Comparison of ENCODE assay signal across 1 cellular context in the genomic region with DNA sequence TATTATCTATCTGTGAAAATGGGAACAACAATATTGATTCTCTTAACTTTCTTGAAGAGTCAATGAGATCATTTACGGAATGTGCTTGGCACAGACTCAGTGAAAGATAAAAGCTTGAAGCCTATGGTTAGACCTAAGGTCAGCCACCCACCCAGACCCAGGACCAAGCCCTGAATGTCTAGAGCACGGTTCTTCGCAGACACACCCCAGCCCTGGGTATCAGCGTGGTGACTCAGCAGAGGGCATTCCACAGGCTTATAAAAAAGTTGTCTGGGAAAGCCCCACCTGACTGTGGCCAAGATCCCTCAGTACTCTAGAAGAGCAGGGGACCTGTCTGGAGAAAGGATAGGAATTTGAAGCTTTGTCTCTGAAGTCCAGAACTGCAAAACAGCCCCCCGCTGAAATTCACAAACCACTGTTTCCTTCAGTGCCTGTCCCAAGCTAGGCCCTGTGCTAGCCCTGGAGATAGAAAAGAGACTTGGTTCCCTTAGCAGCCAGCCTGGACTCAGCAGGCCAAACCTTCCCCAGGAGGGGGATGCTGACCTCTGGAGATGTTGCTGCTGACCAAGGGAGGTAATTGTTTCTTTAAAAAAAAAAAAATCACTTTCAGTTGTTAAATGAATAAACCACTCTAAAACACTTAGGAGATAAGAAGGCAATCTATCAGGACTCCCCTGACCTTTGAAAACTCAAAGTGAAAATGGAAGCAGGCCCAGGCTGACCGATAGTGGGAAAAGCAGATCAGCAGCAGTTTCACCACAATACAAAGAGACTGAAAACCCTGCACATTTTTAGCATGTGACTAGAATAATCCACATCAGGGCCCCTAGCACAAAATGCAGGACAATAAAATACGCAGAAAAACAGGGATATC.
A peak's percentile ranks its signal among the peaks of the same experiment; 100 is the strongest.
TF ChIP-seq lines count a peak whose summit lies in the region.

No MANE protein-coding gene starts in this region.

TF ChIP-seq in GM12878, 131 proteins besides CTCF, POLR2A, EP300 and RAD21 (continued from another document and continues in another):
- no peak for TF ChIP-seq ASH2L (IDR thresholded peaks at IDR 0.05; ENCODE audit: borderline replicate concordance, low read depth)
- TF ChIP-seq RAD51 (IDR thresholded peaks at IDR 0.05): peak; percentile 61
- TF ChIP-seq RBBP5 (conservative IDR thresholded peaks at IDR 0.05): no peak
- no peak for TF ChIP-seq SUZ12 (IDR thresholded peaks at IDR 0.05; ENCODE audit: unreplicated experiment)
- peak in 1 of 2 experiments; percentile 68; a peak in 1 of 4 replicates for TF ChIP-seq SRF (IDR thresholded peaks at IDR 0.05; ENCODE audit: low read depth in 2 of 2, low read length in 2 of 2)
- no peak for TF ChIP-seq EGR1 (IDR thresholded peaks at IDR 0.05; ENCODE audit: borderline replicate concordance in 1 of 2, low read depth in 2 of 2, low read length in 2 of 2)
- no peak for TF ChIP-seq POLR2AphosphoS5 (IDR thresholded peaks at IDR 0.05; ENCODE audit: low read length)
- TF ChIP-seq, protein P1, sequence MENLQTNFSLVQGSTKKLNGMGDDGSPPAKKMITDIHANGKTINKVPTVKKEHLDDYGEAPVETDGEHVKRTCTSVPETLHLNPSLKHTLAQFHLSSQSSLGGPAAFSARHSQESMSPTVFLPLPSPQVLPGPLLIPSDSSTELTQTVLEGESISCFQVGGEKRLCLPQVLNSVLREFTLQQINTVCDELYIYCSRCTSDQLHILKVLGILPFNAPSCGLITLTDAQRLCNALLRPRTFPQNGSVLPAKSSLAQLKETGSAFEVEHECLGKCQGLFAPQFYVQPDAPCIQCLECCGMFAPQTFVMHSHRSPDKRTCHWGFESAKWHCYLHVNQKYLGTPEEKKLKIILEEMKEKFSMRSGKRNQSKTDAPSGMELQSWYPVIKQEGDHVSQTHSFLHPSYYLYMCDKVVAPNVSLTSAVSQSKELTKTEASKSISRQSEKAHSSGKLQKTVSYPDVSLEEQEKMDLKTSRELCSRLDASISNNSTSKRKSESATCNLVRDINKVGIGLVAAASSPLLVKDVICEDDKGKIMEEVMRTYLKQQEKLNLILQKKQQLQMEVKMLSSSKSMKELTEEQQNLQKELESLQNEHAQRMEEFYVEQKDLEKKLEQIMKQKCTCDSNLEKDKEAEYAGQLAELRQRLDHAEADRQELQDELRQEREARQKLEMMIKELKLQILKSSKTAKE (IDR thresholded peaks at IDR 0.05; ENCODE audit: low read depth, poor library complexity, severe bottlenecking): peak; percentile 86
- TF ChIP-seq IKZF1 (conservative IDR thresholded peaks at IDR 0.05): peak; percentile 87
- TF ChIP-seq CEBPB (IDR thresholded peaks at IDR 0.05; ENCODE audit: borderline replicate concordance in 1 of 2, low read depth in 2 of 2, low read length in 2 of 2): peak in 1 of 2 experiments; percentile 93; a peak in 2 of 4 replicates
- TF ChIP-seq, protein P2, sequence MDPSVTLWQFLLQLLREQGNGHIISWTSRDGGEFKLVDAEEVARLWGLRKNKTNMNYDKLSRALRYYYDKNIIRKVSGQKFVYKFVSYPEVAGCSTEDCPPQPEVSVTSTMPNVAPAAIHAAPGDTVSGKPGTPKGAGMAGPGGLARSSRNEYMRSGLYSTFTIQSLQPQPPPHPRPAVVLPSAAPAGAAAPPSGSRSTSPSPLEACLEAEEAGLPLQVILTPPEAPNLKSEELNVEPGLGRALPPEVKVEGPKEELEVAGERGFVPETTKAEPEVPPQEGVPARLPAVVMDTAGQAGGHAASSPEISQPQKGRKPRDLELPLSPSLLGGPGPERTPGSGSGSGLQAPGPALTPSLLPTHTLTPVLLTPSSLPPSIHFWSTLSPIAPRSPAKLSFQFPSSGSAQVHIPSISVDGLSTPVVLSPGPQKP (IDR thresholded peaks at IDR 0.05; ENCODE audit: low read depth, low read length): no peak
- TF ChIP-seq CHD2 (IDR thresholded peaks at IDR 0.05; ENCODE audit: borderline replicate concordance, low read depth, low read length): 0 out of 2 replicates have a peak, but pooled peaks have one; percentile 40
- TF ChIP-seq TCF12 (IDR thresholded peaks at IDR 0.05; ENCODE audit: low read depth, low read length): peak; percentile 69; the same call in 1 of the 2 replicates
- TF ChIP-seq RELA (IDR thresholded peaks at IDR 0.05; ENCODE audit: borderline replicate concordance, partially characterized antibody): no peak
- TF ChIP-seq, protein P3, sequence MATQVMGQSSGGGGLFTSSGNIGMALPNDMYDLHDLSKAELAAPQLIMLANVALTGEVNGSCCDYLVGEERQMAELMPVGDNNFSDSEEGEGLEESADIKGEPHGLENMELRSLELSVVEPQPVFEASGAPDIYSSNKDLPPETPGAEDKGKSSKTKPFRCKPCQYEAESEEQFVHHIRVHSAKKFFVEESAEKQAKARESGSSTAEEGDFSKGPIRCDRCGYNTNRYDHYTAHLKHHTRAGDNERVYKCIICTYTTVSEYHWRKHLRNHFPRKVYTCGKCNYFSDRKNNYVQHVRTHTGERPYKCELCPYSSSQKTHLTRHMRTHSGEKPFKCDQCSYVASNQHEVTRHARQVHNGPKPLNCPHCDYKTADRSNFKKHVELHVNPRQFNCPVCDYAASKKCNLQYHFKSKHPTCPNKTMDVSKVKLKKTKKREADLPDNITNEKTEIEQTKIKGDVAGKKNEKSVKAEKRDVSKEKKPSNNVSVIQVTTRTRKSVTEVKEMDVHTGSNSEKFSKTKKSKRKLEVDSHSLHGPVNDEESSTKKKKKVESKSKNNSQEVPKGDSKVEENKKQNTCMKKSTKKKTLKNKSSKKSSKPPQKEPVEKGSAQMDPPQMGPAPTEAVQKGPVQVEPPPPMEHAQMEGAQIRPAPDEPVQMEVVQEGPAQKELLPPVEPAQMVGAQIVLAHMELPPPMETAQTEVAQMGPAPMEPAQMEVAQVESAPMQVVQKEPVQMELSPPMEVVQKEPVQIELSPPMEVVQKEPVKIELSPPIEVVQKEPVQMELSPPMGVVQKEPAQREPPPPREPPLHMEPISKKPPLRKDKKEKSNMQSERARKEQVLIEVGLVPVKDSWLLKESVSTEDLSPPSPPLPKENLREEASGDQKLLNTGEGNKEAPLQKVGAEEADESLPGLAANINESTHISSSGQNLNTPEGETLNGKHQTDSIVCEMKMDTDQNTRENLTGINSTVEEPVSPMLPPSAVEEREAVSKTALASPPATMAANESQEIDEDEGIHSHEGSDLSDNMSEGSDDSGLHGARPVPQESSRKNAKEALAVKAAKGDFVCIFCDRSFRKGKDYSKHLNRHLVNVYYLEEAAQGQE (IDR thresholded peaks at IDR 0.05; ENCODE audit: low read depth, low read length): no peak; the same call in 1 of the 2 replicates
- TF ChIP-seq, protein P4, sequence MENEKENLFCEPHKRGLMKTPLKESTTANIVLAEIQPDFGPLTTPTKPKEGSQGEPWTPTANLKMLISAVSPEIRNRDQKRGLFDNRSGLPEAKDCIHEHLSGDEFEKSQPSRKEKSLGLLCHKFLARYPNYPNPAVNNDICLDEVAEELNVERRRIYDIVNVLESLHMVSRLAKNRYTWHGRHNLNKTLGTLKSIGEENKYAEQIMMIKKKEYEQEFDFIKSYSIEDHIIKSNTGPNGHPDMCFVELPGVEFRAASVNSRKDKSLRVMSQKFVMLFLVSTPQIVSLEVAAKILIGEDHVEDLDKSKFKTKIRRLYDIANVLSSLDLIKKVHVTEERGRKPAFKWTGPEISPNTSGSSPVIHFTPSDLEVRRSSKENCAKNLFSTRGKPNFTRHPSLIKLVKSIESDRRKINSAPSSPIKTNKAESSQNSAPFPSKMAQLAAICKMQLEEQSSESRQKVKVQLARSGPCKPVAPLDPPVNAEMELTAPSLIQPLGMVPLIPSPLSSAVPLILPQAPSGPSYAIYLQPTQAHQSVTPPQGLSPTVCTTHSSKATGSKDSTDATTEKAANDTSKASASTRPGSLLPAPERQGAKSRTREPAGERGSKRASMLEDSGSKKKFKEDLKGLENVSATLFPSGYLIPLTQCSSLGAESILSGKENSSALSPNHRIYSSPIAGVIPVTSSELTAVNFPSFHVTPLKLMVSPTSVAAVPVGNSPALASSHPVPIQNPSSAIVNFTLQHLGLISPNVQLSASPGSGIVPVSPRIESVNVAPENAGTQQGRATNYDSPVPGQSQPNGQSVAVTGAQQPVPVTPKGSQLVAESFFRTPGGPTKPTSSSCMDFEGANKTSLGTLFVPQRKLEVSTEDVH (IDR thresholded peaks at IDR 0.05; ENCODE audit: low read depth, partially characterized antibody): no peak
- TF ChIP-seq, protein P5, sequence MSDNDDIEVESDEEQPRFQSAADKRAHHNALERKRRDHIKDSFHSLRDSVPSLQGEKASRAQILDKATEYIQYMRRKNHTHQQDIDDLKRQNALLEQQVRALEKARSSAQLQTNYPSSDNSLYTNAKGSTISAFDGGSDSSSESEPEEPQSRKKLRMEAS (IDR thresholded peaks at IDR 0.05; ENCODE audit: low read depth, low read length): no peak; the same call in 1 of the 2 replicates
- TF ChIP-seq EED (IDR thresholded peaks at IDR 0.05; ENCODE audit: low read depth): peak; percentile 86
- TF ChIP-seq, protein P6, sequence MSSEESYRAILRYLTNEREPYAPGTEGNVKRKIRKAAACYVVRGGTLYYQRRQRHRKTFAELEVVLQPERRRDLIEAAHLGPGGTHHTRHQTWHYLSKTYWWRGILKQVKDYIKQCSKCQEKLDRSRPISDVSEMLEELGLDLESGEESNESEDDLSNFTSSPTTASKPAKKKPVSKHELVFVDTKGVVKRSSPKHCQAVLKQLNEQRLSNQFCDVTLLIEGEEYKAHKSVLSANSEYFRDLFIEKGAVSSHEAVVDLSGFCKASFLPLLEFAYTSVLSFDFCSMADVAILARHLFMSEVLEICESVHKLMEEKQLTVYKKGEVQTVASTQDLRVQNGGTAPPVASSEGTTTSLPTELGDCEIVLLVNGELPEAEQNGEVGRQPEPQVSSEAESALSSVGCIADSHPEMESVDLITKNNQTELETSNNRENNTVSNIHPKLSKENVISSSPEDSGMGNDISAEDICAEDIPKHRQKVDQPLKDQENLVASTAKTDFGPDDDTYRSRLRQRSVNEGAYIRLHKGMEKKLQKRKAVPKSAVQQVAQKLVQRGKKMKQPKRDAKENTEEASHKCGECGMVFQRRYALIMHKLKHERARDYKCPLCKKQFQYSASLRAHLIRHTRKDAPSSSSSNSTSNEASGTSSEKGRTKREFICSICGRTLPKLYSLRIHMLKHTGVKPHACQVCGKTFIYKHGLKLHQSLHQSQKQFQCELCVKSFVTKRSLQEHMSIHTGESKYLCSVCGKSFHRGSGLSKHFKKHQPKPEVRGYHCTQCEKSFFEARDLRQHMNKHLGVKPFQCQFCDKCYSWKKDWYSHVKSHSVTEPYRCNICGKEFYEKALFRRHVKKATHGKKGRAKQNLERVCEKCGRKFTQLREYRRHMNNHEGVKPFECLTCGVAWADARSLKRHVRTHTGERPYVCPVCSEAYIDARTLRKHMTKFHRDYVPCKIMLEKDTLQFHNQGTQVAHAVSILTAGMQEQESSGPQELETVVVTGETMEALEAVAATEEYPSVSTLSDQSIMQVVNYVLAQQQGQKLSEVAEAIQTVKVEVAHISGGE (CRISPR knock-in tag; IDR thresholded peaks at IDR 0.05): no peak
- TF ChIP-seq KDM1A (IDR thresholded peaks at IDR 0.05; ENCODE audit: borderline replicate concordance): no peak
- TF ChIP-seq NFIC (IDR thresholded peaks at IDR 0.05; ENCODE audit: low read depth, low read length): peak; percentile 97
- TF ChIP-seq NR2C2 (IDR thresholded peaks at IDR 0.05; ENCODE audit: borderline replicate concordance, control insufficient read depth, insufficient read length, low read depth): no peak
- TF ChIP-seq SREBF2 (IDR thresholded peaks at IDR 0.05; ENCODE audit: low read length): no peak
- TF ChIP-seq, protein P7, sequence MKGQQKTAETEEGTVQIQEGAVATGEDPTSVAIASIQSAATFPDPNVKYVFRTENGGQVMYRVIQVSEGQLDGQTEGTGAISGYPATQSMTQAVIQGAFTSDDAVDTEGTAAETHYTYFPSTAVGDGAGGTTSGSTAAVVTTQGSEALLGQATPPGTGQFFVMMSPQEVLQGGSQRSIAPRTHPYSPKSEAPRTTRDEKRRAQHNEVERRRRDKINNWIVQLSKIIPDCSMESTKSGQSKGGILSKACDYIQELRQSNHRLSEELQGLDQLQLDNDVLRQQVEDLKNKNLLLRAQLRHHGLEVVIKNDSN (IDR thresholded peaks at IDR 0.05; ENCODE audit: borderline replicate concordance, extremely low read length, insufficient read depth, low read depth, low read length): no peak
- no peak for TF ChIP-seq EZH2 (IDR thresholded peaks at IDR 0.05; ENCODE audit: borderline replicate concordance, control insufficient read depth, low read depth, low read length)
- no peak for TF ChIP-seq HDAC2 (IDR thresholded peaks at IDR 0.05)
- TF ChIP-seq, protein P8, sequence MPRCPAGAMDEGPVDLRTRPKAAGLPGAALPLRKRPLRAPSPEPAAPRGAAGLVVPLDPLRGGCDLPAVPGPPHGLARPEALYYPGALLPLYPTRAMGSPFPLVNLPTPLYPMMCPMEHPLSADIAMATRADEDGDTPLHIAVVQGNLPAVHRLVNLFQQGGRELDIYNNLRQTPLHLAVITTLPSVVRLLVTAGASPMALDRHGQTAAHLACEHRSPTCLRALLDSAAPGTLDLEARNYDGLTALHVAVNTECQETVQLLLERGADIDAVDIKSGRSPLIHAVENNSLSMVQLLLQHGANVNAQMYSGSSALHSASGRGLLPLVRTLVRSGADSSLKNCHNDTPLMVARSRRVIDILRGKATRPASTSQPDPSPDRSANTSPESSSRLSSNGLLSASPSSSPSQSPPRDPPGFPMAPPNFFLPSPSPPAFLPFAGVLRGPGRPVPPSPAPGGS (IDR thresholded peaks at IDR 0.05; ENCODE audit: borderline replicate concordance, insufficient read depth, low read depth, low read length, poor library complexity, severe bottlenecking): peak; percentile 56
- TF ChIP-seq, protein P9, sequence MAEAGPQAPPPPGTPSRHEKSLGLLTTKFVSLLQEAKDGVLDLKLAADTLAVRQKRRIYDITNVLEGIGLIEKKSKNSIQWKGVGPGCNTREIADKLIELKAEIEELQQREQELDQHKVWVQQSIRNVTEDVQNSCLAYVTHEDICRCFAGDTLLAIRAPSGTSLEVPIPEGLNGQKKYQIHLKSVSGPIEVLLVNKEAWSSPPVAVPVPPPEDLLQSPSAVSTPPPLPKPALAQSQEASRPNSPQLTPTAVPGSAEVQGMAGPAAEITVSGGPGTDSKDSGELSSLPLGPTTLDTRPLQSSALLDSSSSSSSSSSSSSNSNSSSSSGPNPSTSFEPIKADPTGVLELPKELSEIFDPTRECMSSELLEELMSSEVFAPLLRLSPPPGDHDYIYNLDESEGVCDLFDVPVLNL (IDR thresholded peaks at IDR 0.05; ENCODE audit: low read depth, low read length): no peak
- TF ChIP-seq NFXL1 (IDR thresholded peaks at IDR 0.05; ENCODE audit: borderline replicate concordance): no peak
- TF ChIP-seq, protein P10, sequence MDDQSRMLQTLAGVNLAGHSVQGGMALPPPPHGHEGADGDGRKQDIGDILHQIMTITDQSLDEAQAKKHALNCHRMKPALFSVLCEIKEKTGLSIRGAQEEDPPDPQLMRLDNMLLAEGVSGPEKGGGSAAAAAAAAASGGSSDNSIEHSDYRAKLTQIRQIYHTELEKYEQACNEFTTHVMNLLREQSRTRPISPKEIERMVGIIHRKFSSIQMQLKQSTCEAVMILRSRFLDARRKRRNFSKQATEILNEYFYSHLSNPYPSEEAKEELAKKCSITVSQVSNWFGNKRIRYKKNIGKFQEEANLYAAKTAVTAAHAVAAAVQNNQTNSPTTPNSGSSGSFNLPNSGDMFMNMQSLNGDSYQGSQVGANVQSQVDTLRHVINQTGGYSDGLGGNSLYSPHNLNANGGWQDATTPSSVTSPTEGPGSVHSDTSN (IDR thresholded peaks at IDR 0.05; ENCODE audit: insufficient replicate concordance, low read depth, low read length): peak; percentile 44
- peak; percentile 98 for TF ChIP-seq RUNX3 (IDR thresholded peaks at IDR 0.05; ENCODE audit: low read length)
